1 cellular context compared by ENCODE assay signal in genomic region chr16:67173808-67174705, GRCh38.
TF ChIP-seq lines count a peak whose summit lies in the region.

No MANE protein-coding gene starts in this region.

TF ChIP-seq in HepG2, 621 proteins besides CTCF, POLR2A, EP300 and RAD21 (continues in another document):
- TF ChIP-seq CBX1 (IDR thresholded peaks at IDR 0.05; ENCODE audit: low read depth) (peak; percentile 80), WIZ (CRISPR knock-in tag; IDR thresholded peaks at IDR 0.05) (peak; percentile 83), CCAR2 (optimal IDR thresholded peaks at IDR 0.05; ENCODE audit: low read depth, low read length) (no peak), MED8 (CRISPR knock-in tag; IDR thresholded peaks at IDR 0.05; ENCODE audit: insufficient replicate concordance) (peak; percentile 48), HHEX (CRISPR knock-in tag; IDR thresholded peaks at IDR 0.05) (no peak), MIER2 (CRISPR knock-in tag; IDR thresholded peaks at IDR 0.05) (peak; percentile 75), ZNF678 (CRISPR knock-in tag; IDR thresholded peaks at IDR 0.05) (peak; percentile 93), GABPB1 (CRISPR knock-in tag; IDR thresholded peaks at IDR 0.05) (peak; percentile 91), ZMAT3 (CRISPR knock-in tag; conservative IDR thresholded peaks at IDR 0.05) (peak; percentile 91), ZFP1 (CRISPR knock-in tag; IDR thresholded peaks at IDR 0.05) (no peak), KDM5A (IDR thresholded peaks at IDR 0.05; ENCODE audit: borderline replicate concordance, low read length) (no peak), SPEN (CRISPR knock-in tag; IDR thresholded peaks at IDR 0.05; ENCODE audit: low read depth) (peak; percentile 93), SIX4 (CRISPR knock-in tag; IDR thresholded peaks at IDR 0.05) (no peak; the same call in 1 of the 2 replicates), ZNF704 (CRISPR knock-in tag; IDR thresholded peaks at IDR 0.05; ENCODE audit: borderline replicate concordance) (peak; percentile 79; the same call in 1 of the 2 replicates), ZNF878 (CRISPR knock-in tag; IDR thresholded peaks at IDR 0.05) (no peak), ELF1 (CRISPR knock-in tag; IDR thresholded peaks at IDR 0.05) (peak; percentile 70), ISL2 (CRISPR knock-in tag; IDR thresholded peaks at IDR 0.05) (no peak; the same call in 1 of the 2 replicates), MAFK (conservative IDR thresholded peaks at IDR 0.05 in 1 of 2, IDR thresholded peaks at IDR 0.05 in 1 of 2; ENCODE audit: low read length in 2 of 2) (no peak), FOXC1 (CRISPR knock-in tag; IDR thresholded peaks at IDR 0.05; ENCODE audit: borderline replicate concordance) (peak; percentile 82), TMF1 (CRISPR knock-in tag; IDR thresholded peaks at IDR 0.05; ENCODE audit: low read depth) (peak; percentile 78), U2AF2 (IDR thresholded peaks at IDR 0.05; ENCODE audit: low read depth, low read length) (no peak), NFYB (CRISPR knock-in tag; IDR thresholded peaks at IDR 0.05) (peak; percentile 75), ZNF225 (CRISPR knock-in tag; IDR thresholded peaks at IDR 0.05) (peak; percentile 51), MYPOP (CRISPR knock-in tag; IDR thresholded peaks at IDR 0.05) (peak; percentile 96; the same call in 1 of the 2 replicates), ZBTB7B (CRISPR knock-in tag; IDR thresholded peaks at IDR 0.05) (peak; percentile 72; the same call in 1 of the 2 replicates), NFATC3 (CRISPR knock-in tag; IDR thresholded peaks at IDR 0.05) (peak; percentile 89; the same call in 1 of the 2 replicates), FOXA1 (IDR thresholded peaks at IDR 0.05) (no peak), FOXA1 (CRISPR knock-in tag; IDR thresholded peaks at IDR 0.05) (peak; percentile 29; the same call in 1 of the 2 replicates), ZNF468 (CRISPR knock-in tag; IDR thresholded peaks at IDR 0.05) (no peak; the same call in 1 of the 2 replicates), HNRNPUL1 (IDR thresholded peaks at IDR 0.05; ENCODE audit: low read depth, low read length) (no peak), ZNF577 (CRISPR knock-in tag; IDR thresholded peaks at IDR 0.05; ENCODE audit: borderline replicate concordance, low read depth) (no peak), ZSCAN21 (CRISPR knock-in tag; IDR thresholded peaks at IDR 0.05; ENCODE audit: borderline replicate concordance) (peak; percentile 98), SOX6 (IDR thresholded peaks at IDR 0.05) (no peak), SOX6 (CRISPR knock-in tag; IDR thresholded peaks at IDR 0.05) (peak; percentile 74), ZNF646 (CRISPR knock-in tag; IDR thresholded peaks at IDR 0.05) (no peak), FOSL1 (CRISPR knock-in tag; IDR thresholded peaks at IDR 0.05; ENCODE audit: borderline replicate concordance) (no peak), MAFG (CRISPR knock-in tag; IDR thresholded peaks at IDR 0.05) (no peak), ZFP41 (CRISPR knock-in tag; IDR thresholded peaks at IDR 0.05; ENCODE audit: borderline replicate concordance) (peak; percentile 97), RNF2 (conservative IDR thresholded peaks at IDR 0.05; ENCODE audit: low read depth) (peak; percentile 84), PBX3 (CRISPR knock-in tag; IDR thresholded peaks at IDR 0.05; ENCODE audit: borderline replicate concordance) (no peak), ZBTB25 (CRISPR knock-in tag; IDR thresholded peaks at IDR 0.05) (0 out of 2 replicates have a peak, but pooled peaks have one; percentile 61), KDM1A (CRISPR knock-in tag; IDR thresholded peaks at IDR 0.05) (peak; percentile 78; the same call in 1 of the 2 replicates)
- TF ChIP-seq, protein P1, sequence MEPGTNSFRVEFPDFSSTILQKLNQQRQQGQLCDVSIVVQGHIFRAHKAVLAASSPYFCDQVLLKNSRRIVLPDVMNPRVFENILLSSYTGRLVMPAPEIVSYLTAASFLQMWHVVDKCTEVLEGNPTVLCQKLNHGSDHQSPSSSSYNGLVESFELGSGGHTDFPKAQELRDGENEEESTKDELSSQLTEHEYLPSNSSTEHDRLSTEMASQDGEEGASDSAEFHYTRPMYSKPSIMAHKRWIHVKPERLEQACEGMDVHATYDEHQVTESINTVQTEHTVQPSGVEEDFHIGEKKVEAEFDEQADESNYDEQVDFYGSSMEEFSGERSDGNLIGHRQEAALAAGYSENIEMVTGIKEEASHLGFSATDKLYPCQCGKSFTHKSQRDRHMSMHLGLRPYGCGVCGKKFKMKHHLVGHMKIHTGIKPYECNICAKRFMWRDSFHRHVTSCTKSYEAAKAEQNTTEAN (CRISPR knock-in tag; conservative IDR thresholded peaks at IDR 0.05): no peak; the same call in 1 of the 2 replicates
- TF ChIP-seq, protein P2, sequence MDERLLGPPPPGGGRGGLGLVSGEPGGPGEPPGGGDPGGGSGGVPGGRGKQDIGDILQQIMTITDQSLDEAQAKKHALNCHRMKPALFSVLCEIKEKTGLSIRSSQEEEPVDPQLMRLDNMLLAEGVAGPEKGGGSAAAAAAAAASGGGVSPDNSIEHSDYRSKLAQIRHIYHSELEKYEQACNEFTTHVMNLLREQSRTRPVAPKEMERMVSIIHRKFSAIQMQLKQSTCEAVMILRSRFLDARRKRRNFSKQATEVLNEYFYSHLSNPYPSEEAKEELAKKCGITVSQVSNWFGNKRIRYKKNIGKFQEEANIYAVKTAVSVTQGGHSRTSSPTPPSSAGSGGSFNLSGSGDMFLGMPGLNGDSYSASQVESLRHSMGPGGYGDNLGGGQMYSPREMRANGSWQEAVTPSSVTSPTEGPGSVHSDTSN (CRISPR knock-in tag; IDR thresholded peaks at IDR 0.05): no peak
- TF ChIP-seq, protein P3, sequence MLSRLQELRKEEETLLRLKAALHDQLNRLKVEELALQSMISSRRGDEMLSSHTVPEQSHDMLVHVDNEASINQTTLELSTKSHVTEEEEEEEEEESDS (CRISPR knock-in tag; IDR thresholded peaks at IDR 0.05; ENCODE audit: borderline replicate concordance): no peak
